In genomic region chr18:6798896-6799295, GRCh38 we compare ENCODE assay signal across 33 cellular contexts.
"Had no signal": no experiment of that assay in that cellular context is flagged by ENCODE, and none has a peak within 500 bp of the region (broad histone marks: within the 10 kb centered on the region; RNA-seq: fewer than 3 reads in every experiment).

No MANE protein-coding gene starts in this region.

- DNase-seq: activated effector memory CD4-positive, alpha-beta T cell treated with anti-CD3 and anti-CD28 coated beads, Interleukin-2, amount 50 U/mL, for 16 hours; activated effector memory CD4-positive, alpha-beta T cell treated with Interleukin-2 at 50 U/mL for 16 hours; activated gamma-delta T cell; activated gamma-delta T cell treated with Interleukin-2 at 50 U/mL for 16 hours; activated naive CD4-positive, alpha-beta T cell; activated naive CD4-positive, alpha-beta T cell treated with anti-CD3 and anti-CD28 coated beads for 36 hours; activated naive CD4-positive, alpha-beta T cell treated with anti-CD3 and anti-CD28 coated beads, Interleukin-2, amount 10 ng/mL, durations not matched to agents 7 days and 5 days; activated naive CD4-positive, alpha-beta T cell treated with anti-CD3 and anti-CD28 coated beads, Interleukin-2, amount 50 U/mL, for 16 hours; activated naive CD4-positive, alpha-beta T cell treated with Interleukin-2 at 50 U/mL for 16 hours; activated naive CD8-positive, alpha-beta T cell treated with anti-CD3 and anti-CD28 coated beads for 36 hours; activated naive CD8-positive, alpha-beta T cell treated with anti-CD3 and anti-CD28 coated beads, Interleukin-2, amount 10 ng/mL, durations not matched to agents 7 days and 5 days; activated naive CD8-positive, alpha-beta T cell treated with anti-CD3 and anti-CD28 coated beads, Interleukin-2, amount 50 U/mL, for 24 hours; activated T-cell treated with anti-CD3 and anti-CD28 coated beads, Interleukin-2, amount 50 U/mL, for 1 hour; activated T-cell treated with anti-CD3 and anti-CD28 coated beads, Interleukin-2, amount 50 U/mL, for 24 hours; activated T-cell treated with anti-CD3 and anti-CD28 coated beads, Interleukin-2, amount 50 U/mL, for 4 hours; activated T-cell treated with anti-CD3 and anti-CD28 coated beads, Interleukin-2, amount 50 U/mL, for 48 hours; activated T-cell treated with anti-CD3 and anti-CD28 coated beads, Interleukin-2, amount 50 U/mL, for 72 hours; adrenal gland; amniotic stem cell; amygdala; anterior cingulate cortex; aorta; body of pancreas; brain microvascular endothelial cell; central memory CD4-positive, alpha-beta T cell; cerebellar nuclear complex had no signal

- FAIRE-seq: astrocyte, bronchial epithelial cell had no signal

- H3K4me1 ChIP-seq: adrenal gland, ascending aorta, body of pancreas, breast epithelium had no signal

- H3K36me3 ChIP-seq: adrenal gland, ascending aorta, brain microvascular endothelial cell, breast epithelium, cardiac muscle cell had no signal

- H3K4me3 ChIP-seq: adrenal gland, ascending aorta, body of pancreas, breast epithelium, cardiac muscle cell had no signal

- H3K9me3 ChIP-seq: body of pancreas had no signal

- ATAC-seq: activated naive CD4-positive, alpha-beta T cell treated with anti-CD3 and anti-CD28 coated beads, Interleukin-2, amount 50 U/mL, for 72 hours; activated naive CD8-positive, alpha-beta T cell treated with anti-CD3 and anti-CD28 coated beads, Interleukin-2, amount 50 U/mL, for 24 hours; activated T-cell treated with anti-CD3 and anti-CD28 coated beads, Interleukin-2, amount 50 U/mL, for 4 hours; activated T-cell treated with anti-CD3 and anti-CD28 coated beads, Interleukin-2, amount 50 U/mL, for 72 hours; activated T-helper 17 cell treated with anti-CD3 and anti-CD28 coated beads, Interleukin-2, amount 50 U/mL, for 72 hours; body of pancreas had no signal

- H3K27me3 ChIP-seq: adrenal gland, ascending aorta, body of pancreas, brain microvascular endothelial cell, breast epithelium, cardiac muscle cell had no signal

- H3K27ac ChIP-seq: adrenal gland, ascending aorta, body of pancreas, brain microvascular endothelial cell, breast epithelium, cardiac muscle cell had no signal
